11 cellular contexts compared by ENCODE assay signal in the genomic region with DNA sequence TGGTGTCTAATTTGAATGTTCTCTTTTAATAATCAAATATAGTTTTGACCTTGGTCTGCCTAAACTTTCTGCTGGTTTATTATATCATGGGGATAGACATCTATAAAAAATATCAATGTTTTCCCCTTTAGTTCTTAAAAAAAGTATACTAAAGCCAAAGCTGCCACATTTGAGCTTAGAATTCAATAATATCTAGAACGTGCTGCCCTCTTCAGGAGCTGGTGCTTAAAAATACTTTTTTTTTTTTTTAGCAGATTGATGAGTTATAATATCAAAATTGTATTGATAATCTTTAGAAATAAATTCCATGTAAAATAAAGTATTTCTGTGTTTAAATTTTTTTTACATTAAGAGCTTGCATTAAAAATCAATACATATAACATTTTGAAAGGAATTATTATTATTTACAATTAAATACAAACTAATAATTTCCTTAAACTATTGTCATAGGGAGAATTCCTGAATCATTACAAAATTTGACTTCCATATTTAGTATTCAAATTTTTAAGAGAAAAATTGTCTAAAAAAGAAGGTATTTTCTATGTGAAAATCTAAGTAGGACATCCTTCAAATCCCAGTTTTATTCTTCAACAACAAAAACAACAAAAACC. TPM values are rescaled to one million over a fixed set of nuclear protein-coding genes. Genes with fewer than 3 reads are reported as not detected.
DNase-seq lines count a peak whose midpoint lies in the region; ATAC-seq and TF ChIP-seq lines count a peak whose summit lies in the region.
"Had no signal": no experiment of that assay in that cellular context is flagged by ENCODE, and none has a peak within 500 bp of the region (broad histone marks: within the 10 kb centered on the region; RNA-seq: fewer than 3 reads in every experiment).

No MANE protein-coding gene starts in this region.

- H2AFZ ChIP-seq in PC-3 (ENCODE audit: low read length), result no peak overlapping the region
- H2AFZ ChIP-seq in smooth muscle cell (ENCODE audit: low read depth), result no peak overlapping the region

- TF ChIP-seq CTCF in PC-3 (conservative IDR thresholded peaks at IDR 0.05; ENCODE audit: low read depth, low read length) (peak; percentile 64), fibroblast of mammary gland (conservative IDR thresholded peaks at IDR 0.05; ENCODE audit: control insufficient read depth, insufficient read depth, low read depth, low read length) (peak; percentile 51), smooth muscle cell (IDR thresholded peaks at IDR 0.05; ENCODE audit: borderline replicate concordance, insufficient read depth, poor library complexity, severe bottlenecking) (peak; percentile 43), transverse colon (IDR thresholded peaks at IDR 0.05) (peak in 1 of 5 experiments; percentile 12)

- no peaks in the 10 kb centered on the region for H3K4me1 ChIP-seq in PC-3 (ENCODE audit: insufficient read depth, low read length)
- no peaks in the 10 kb centered on the region for H3K4me1 ChIP-seq in smooth muscle cell (ENCODE audit: low read depth)
- peaks cover 0 to 3% (median 0%) of the 10 kb centered on the region in 4 donors for H3K4me1 ChIP-seq in transverse colon
- H3K4me1 ChIP-seq: vagina had no signal

- H3K36me3 ChIP-seq in PC-3 (ENCODE audit: low read depth, low read length) (no peaks in the 10 kb centered on the region), smooth muscle cell (ENCODE audit: low read depth) (no peaks in the 10 kb centered on the region), transverse colon (no peaks in the 10 kb centered on the region)
- H3K36me3 ChIP-seq: vagina had no signal

- DNase-seq in NCI-H2196 (lab: John Stamatoyannopoulos, UW; ENCODE audit: unreplicated experiment) (peak; percentile 6), NCI-H2196 treated with DMSO at 0.1 percent for 48 hours (lab: John Stamatoyannopoulos, UW; ENCODE audit: unreplicated experiment) (no peak), PC-3 (peak; percentile 46), fibroblast of mammary gland (ENCODE audit: low read depth) (peak; percentile 58), smooth muscle cell (lab: John Stamatoyannopoulos, UW; ENCODE audit: unreplicated experiment) (no peak), transverse colon (no peak)
- DNase-seq: activated T-cell treated with anti-CD3 and anti-CD28 coated beads for 4 hours, C1 segment of cervical spinal cord had no signal

- 19% methylated on average over 1 of the region's 1 CpG for WGBS in smooth muscle cell (ENCODE audit: low lambda C conversion rate)
- WGBS in transverse colon (ENCODE audit: low coverage in 1 of 2), 2 donors, result 0 to 8% methylated on average over 1 of the region's 1 CpG

- H4K20me1 ChIP-seq in PC-3 (ENCODE audit: low read length), result no peaks in the 10 kb centered on the region
- H4K20me1 ChIP-seq in smooth muscle cell (ENCODE audit: low read depth), result no peaks in the 10 kb centered on the region

- no peaks in the 10 kb centered on the region for H3K9me2 ChIP-seq in PC-3 (replicated peaks; ENCODE audit: low read length)

- POLR2A ChIA-PET in PC-3 (lab: Charles Lee; ENCODE audit: unreplicated experiment), result no interaction called here

- H3K9ac ChIP-seq in PC-3 (ENCODE audit: low read length), result no peak overlapping the region
- no peak overlapping the region for H3K9ac ChIP-seq in smooth muscle cell (ENCODE audit: low read depth)

- ATAC-seq in PC-3 (no peak), HG03097 (IDR thresholded peaks at IDR 0.05; ENCODE audit: low FRiP score, unreplicated experiment) (no peak), HG03045 (IDR thresholded peaks at IDR 0.05; ENCODE audit: unreplicated experiment) (no peak)

- no TSS peak for BruUV-seq in PC-3 (replicated peaks; lab: Mats Ljungman, UMichigan)

- no peak for TF ChIP-seq POLR2A in transverse colon (IDR thresholded peaks at IDR 0.05)

- intact Hi-C loops in PC-3 (cut with micrococcal nuclease), result loop anchor here (1.0 to 5.0 kb wide), 3 partner anchors 211 to 1543 kb away; no protein-coding TSS in a partner anchor
- intact Hi-C loops in transverse colon (cut with DNase I; ENCODE audit: low total_unique reads), result no loop called here

- H3K27ac ChIP-seq in PC-3 (ENCODE audit: low read length) (no peak overlapping the region), smooth muscle cell (ENCODE audit: low read depth) (no peak overlapping the region), transverse colon (no peak overlapping the region)
- H3K27ac ChIP-seq: vagina had no signal

- CTCF ChIA-PET in PC-3 (lab: Charles Lee), result interaction anchor here (0.6 to 1.1 kb wide), 2 partner anchors 211 to 213 kb away, joined by 4 to 22 read pairs; no protein-coding TSS in a partner anchor

- no peaks in the 10 kb centered on the region for H3F3A ChIP-seq in PC-3 (ENCODE audit: low read length, unreplicated experiment)
- no peaks in the 10 kb centered on the region for H3F3A ChIP-seq in smooth muscle cell (ENCODE audit: low read depth)

- no peak overlapping the region for H3K4me2 ChIP-seq in PC-3 (ENCODE audit: low read length)
- H3K4me2 ChIP-seq in smooth muscle cell, result no peak overlapping the region

- no peak for TF ChIP-seq EP300 in transverse colon (IDR thresholded peaks at IDR 0.05; ENCODE audit: low read depth)

- no peak overlapping the region for H3K4me3 ChIP-seq in PC-3 (ENCODE audit: low read length)
- no peak overlapping the region for H3K4me3 ChIP-seq in fibroblast of mammary gland (ENCODE audit: control insufficient read depth, low read depth, low read length)
- no peak overlapping the region for H3K4me3 ChIP-seq in smooth muscle cell
- H3K4me3 ChIP-seq in transverse colon, result no peak overlapping the region
- H3K4me3 ChIP-seq: vagina had no signal

- no peaks in the 10 kb centered on the region for H3K9me3 ChIP-seq in PC-3 (ENCODE audit: low read length)
- no peaks in the 10 kb centered on the region for H3K9me3 ChIP-seq in smooth muscle cell (replicated peaks; ENCODE audit: low read depth)
- H3K9me3 ChIP-seq in transverse colon, result no peaks in the 10 kb centered on the region
- H3K9me3 ChIP-seq: vagina had no signal

- in situ Hi-C loops in transverse colon (cut with MboI; ENCODE audit: low pct_ligation_motif_present in 1 of 4, low pct_unique_long_range_greater_than_20kb in 1 of 4, low sequenced_read_pairs in 3 of 4), result loop anchor here in 1 of 4 donors (25.0 kb wide), 1 partner anchor 348 kb away; no protein-coding TSS in a partner anchor

- H3K79me2 ChIP-seq in PC-3 (ENCODE audit: low read length) (no peaks in the 10 kb centered on the region), smooth muscle cell (ENCODE audit: low read depth) (no peaks in the 10 kb centered on the region)

- H3K27me3 ChIP-seq in PC-3 (ENCODE audit: low read length) (no peaks in the 10 kb centered on the region), smooth muscle cell (ENCODE audit: low read depth) (no peaks in the 10 kb centered on the region), transverse colon (no peaks in the 10 kb centered on the region)
- H3K27me3 ChIP-seq: vagina had no signal

RNA-seq across cellular contexts. Expression of gene ADGRL2, which starts 40.1 kb away (rescaled TPM):
- total RNA-seq in PC-3 (2014; rRNA removed), result 0.51 and 3.2 TPM in 2 replicates
- total RNA-seq in smooth muscle cell, result 105 and 119 TPM in 2 replicates
- 25.1 and 34.1 TPM in 2 replicates for polyA plus RNA-seq in smooth muscle cell
- total RNA-seq in transverse colon, result 10 to 100 TPM; 11.5 to 16.5 (median 14.1) TPM

Comparison
In these comparisons a context has a peak if more than half of its experiments do, and no peak if none do; other contexts are left out.
1. DNase-seq: peak in NCI-H2196 (single experiment), PC-3 (single experiment) and fibroblast of mammary gland (single experiment); none in NCI-H2196 treated with DMSO at 0.1 percent for 48 hours (single experiment), smooth muscle cell (single experiment) and transverse colon (single experiment).